In genomic region chr15:68319997-68320396, GRCh38 we compare ENCODE assay signal across 14 cellular contexts. TPM values are rescaled to one million over a fixed set of nuclear protein-coding genes. Genes with fewer than 3 reads are reported as not detected.
A peak's percentile ranks its signal among the peaks of the same experiment; 100 is the strongest.
DNase-seq lines count a peak whose midpoint lies in the region; ATAC-seq and TF ChIP-seq lines count a peak whose summit lies in the region.
"Had no signal": no experiment of that assay in that cellular context is flagged by ENCODE, and none has a peak within 500 bp of the region (broad histone marks: within the 10 kb centered on the region; RNA-seq: fewer than 3 reads in every experiment).

No MANE protein-coding gene starts in this region.

- H3K36me3 ChIP-seq in upper lobe of right lung (no peaks in the 10 kb centered on the region), endodermal cell (ENCODE audit: control insufficient read depth, insufficient read depth, low read length) (no peaks in the 10 kb centered on the region)

- no peak overlapping the region for H3K27ac Mint-ChIP-seq in activated CD4-positive, alpha-beta T cell treated with anti-CD3 and anti-CD28 coated beads for 36 hours
- H3K27ac Mint-ChIP-seq in osteocyte (ENCODE audit: unreplicated experiment) (peak overlapping the region; percentile 87), endodermal cell (no peak overlapping the region), mesothelial cell of epicardium (no peak overlapping the region)
- H3K27ac Mint-ChIP-seq: CD4-positive, alpha-beta T cell; H9 had no signal

- H3K4me1 Mint-ChIP-seq in activated CD4-positive, alpha-beta T cell treated with anti-CD3 and anti-CD28 coated beads for 36 hours: no peaks in the 10 kb centered on the region
- peaks cover 38% of the 10 kb centered on the region for H3K4me1 Mint-ChIP-seq in osteocyte (ENCODE audit: unreplicated experiment)
- peaks cover 8% of the 10 kb centered on the region for H3K4me1 Mint-ChIP-seq in endodermal cell
- peaks cover 9% of the 10 kb centered on the region for H3K4me1 Mint-ChIP-seq in mesothelial cell of epicardium

- no peak overlapping the region for H3K9ac ChIP-seq in endodermal cell (ENCODE audit: extremely low read depth, low read length, poor library complexity, severe bottlenecking)

- H3K4me3 Mint-ChIP-seq in activated CD4-positive, alpha-beta T cell treated with anti-CD3 and anti-CD28 coated beads for 36 hours: no peak overlapping the region
- H3K4me3 Mint-ChIP-seq in osteocyte (ENCODE audit: unreplicated experiment): no peak overlapping the region
- no peak overlapping the region for H3K4me3 Mint-ChIP-seq in endodermal cell
- no peak overlapping the region for H3K4me3 Mint-ChIP-seq in mesothelial cell of epicardium
- H3K4me3 Mint-ChIP-seq: CD4-positive, alpha-beta T cell; H9 had no signal

- CTCF ChIA-PET in activated CD4-positive, alpha-beta T cell treated with anti-CD3 and anti-CD28 coated beads for 36 hours (lab: Charles Lee): interaction anchor here (0.5 to 2.5 kb wide), 2 partner anchors 14 to 355 kb away, joined by 3 to 10 read pairs; no protein-coding TSS in a partner anchor

- H3K4me3 ChIP-seq in upper lobe of right lung (no peak overlapping the region), endodermal cell (ENCODE audit: low read length) (no peak overlapping the region)
- H3K4me3 ChIP-seq: A549 had no signal

- H3K27me3 Mint-ChIP-seq in activated CD4-positive, alpha-beta T cell treated with anti-CD3 and anti-CD28 coated beads for 36 hours: no peaks in the 10 kb centered on the region
- H3K27me3 Mint-ChIP-seq in osteocyte (ENCODE audit: unreplicated experiment) (no peaks in the 10 kb centered on the region), endodermal cell (ENCODE audit: insufficient read depth) (no peaks in the 10 kb centered on the region), mesothelial cell of epicardium (ENCODE audit: low read depth) (peaks cover 4% of the 10 kb centered on the region)
- H3K27me3 Mint-ChIP-seq: CD4-positive, alpha-beta T cell had no signal

- TF ChIP-seq CTCF in osteocyte (IDR thresholded peaks at IDR 0.05) (no peak), upper lobe of right lung (IDR thresholded peaks at IDR 0.05) (no peak), endodermal cell (conservative IDR thresholded peaks at IDR 0.05) (no peak), mesothelial cell of epicardium (IDR thresholded peaks at IDR 0.05; ENCODE audit: unreplicated experiment) (no peak)

- ATAC-seq in activated CD4-positive, alpha-beta T cell treated with anti-CD3 and anti-CD28 coated beads for 36 hours: no peak
- ATAC-seq in upper lobe of right lung (no peak), HG02623 (IDR thresholded peaks at IDR 0.05; ENCODE audit: unreplicated experiment) (no peak)
- ATAC-seq: A549 had no signal

- POLR2A ChIA-PET in activated CD4-positive, alpha-beta T cell treated with anti-CD3 and anti-CD28 coated beads for 36 hours (lab: Charles Lee): no interaction called here

- H3K9me3 Mint-ChIP-seq in activated CD4-positive, alpha-beta T cell treated with anti-CD3 and anti-CD28 coated beads for 36 hours (ENCODE audit: low read depth): no peaks in the 10 kb centered on the region
- H3K9me3 Mint-ChIP-seq in osteocyte (ENCODE audit: unreplicated experiment) (no peaks in the 10 kb centered on the region), endodermal cell (no peaks in the 10 kb centered on the region), mesothelial cell of epicardium (no peaks in the 10 kb centered on the region)
- H3K9me3 Mint-ChIP-seq: CD4-positive, alpha-beta T cell; H9 had no signal

- DNase-seq in activated CD4-positive, alpha-beta T cell treated with anti-CD3 and anti-CD28 coated beads for 36 hours: peak; percentile 1
- DNase-seq in activated CD4-positive, alpha-beta T cell treated with anti-CD3 and anti-CD28 coated beads, Interleukin-2, amount 50 U/mL, for 1 hour: no peak
- no peak for DNase-seq in osteocyte (ENCODE audit: extremely low spot score, unreplicated experiment)
- DNase-seq in upper lobe of right lung: peak; percentile 12
- DNase-seq in endodermal cell: no peak
- DNase-seq in mesothelial cell of epicardium (ENCODE audit: low spot score in 2 of 2, unreplicated experiment in 2 of 2): no peak
- DNase-seq: AML-193; Caco-2; CD4-positive, alpha-beta T cell; H9 had no signal

- 94 to 98% methylated on average over 12 of the region's 12 CpGs for WGBS in endodermal cell (ENCODE audit: insufficient coverage in 1 of 2, insufficient read length in 1 of 2), 2 experiments

- H3K4me1 ChIP-seq in upper lobe of right lung: no peaks in the 10 kb centered on the region
- peaks cover 3% of the 10 kb centered on the region for H3K4me1 ChIP-seq in endodermal cell (ENCODE audit: control insufficient read depth, insufficient read depth, low read length)
- H3K4me1 ChIP-seq: A549, Caco-2 had no signal

- no peaks in the 10 kb centered on the region for H3K36me3 Mint-ChIP-seq in activated CD4-positive, alpha-beta T cell treated with anti-CD3 and anti-CD28 coated beads for 36 hours (ENCODE audit: low read depth)
- H3K36me3 Mint-ChIP-seq in osteocyte (ENCODE audit: unreplicated experiment) (peaks cover 58% of the 10 kb centered on the region), endodermal cell (ENCODE audit: low read depth) (no peaks in the 10 kb centered on the region), mesothelial cell of epicardium (no peaks in the 10 kb centered on the region)

- H3K27ac ChIP-seq in upper lobe of right lung (no peak overlapping the region), endodermal cell (ENCODE audit: low read depth, low read length) (no peak overlapping the region)
- H3K27ac ChIP-seq: 22Rv1, A549, C4-2B had no signal

- intact Hi-C loops in activated CD4-positive, alpha-beta T cell treated with anti-CD3 and anti-CD28 coated beads for 36 hours (cut with DNase I, micrococcal nuclease): no loop called here
- intact Hi-C loops in upper lobe of right lung (cut with DNase I): no loop called here

- no peaks in the 10 kb centered on the region for H3K27me3 ChIP-seq in upper lobe of right lung
- H3K27me3 ChIP-seq in endodermal cell (ENCODE audit: control insufficient read depth, insufficient read depth, low read length, poor library complexity, severe bottlenecking): no peaks in the 10 kb centered on the region

- no peaks in the 10 kb centered on the region for H3K9me3 ChIP-seq in upper lobe of right lung
- no peaks in the 10 kb centered on the region for H3K9me3 ChIP-seq in endodermal cell (ENCODE audit: control insufficient read depth, low read length)
- H3K9me3 ChIP-seq: A549, Caco-2 had no signal

RNA-seq across cellular contexts. Expression of gene FEM1B, which starts 42.5 kb away (rescaled TPM):
- total RNA-seq in activated CD4-positive, alpha-beta T cell treated with anti-CD3 and anti-CD28 coated beads for 36 hours: 10 to 100 TPM; 41.1 to 50.0 TPM
- 71.1 and 71.5 TPM in 2 replicates for total RNA-seq in osteocyte
- total RNA-seq in upper lobe of right lung: 42.3 TPM
- total RNA-seq in endodermal cell: 10 to 100 TPM; 65.4 to 67.9 TPM
- 36.2 TPM for polyA plus RNA-seq in endodermal cell (2013, experiment 1 of 2)
- 34.3 TPM for polyA plus RNA-seq in endodermal cell (2013, experiment 2 of 2)
- 49.6 to 61.0 TPM (median 54.6 TPM) in 3 replicates for total RNA-seq in mesothelial cell of epicardium

Comparison
In these comparisons a context has a peak if more than half of its experiments do, and no peak if none do; other contexts are left out.
1. DNase-seq: peak in activated CD4-positive, alpha-beta T cell treated with anti-CD3 and anti-CD28 coated beads for 36 hours (single experiment) and upper lobe of right lung (single experiment); none in activated CD4-positive, alpha-beta T cell treated with anti-CD3 and anti-CD28 coated beads, Interleukin-2, amount 50 U/mL, for 1 hour (single experiment), osteocyte (single experiment), endodermal cell (single experiment) and mesothelial cell of epicardium (0 of 2).